1 cellular context compared by ENCODE assay signal in the genomic region with DNA sequence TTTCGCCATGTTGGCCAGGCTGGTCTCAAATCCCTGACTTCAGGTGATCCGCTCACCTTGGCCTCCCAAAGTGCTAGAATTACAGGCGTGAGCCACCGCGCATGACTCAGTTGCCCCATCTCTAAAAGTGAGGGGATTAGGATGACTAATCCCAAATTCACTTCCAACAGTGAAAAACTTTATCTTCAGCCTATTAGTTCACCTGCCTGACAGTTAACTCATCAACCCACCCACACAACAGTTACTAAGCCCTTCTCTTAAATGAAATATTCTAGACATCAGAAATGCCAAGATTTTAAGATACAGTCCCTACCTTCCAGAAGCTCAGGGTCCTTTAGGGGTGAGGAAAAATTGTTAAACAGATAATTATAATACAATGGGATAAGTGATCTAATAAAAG.
TF ChIP-seq lines count a peak whose summit lies in the region.

No MANE protein-coding gene starts in this region.

TF ChIP-seq in GM23338, 12 proteins besides CTCF, POLR2A, EP300 and RAD21:
- no peak for TF ChIP-seq NANOG (IDR thresholded peaks at IDR 0.05; ENCODE audit: borderline replicate concordance)
- TF ChIP-seq CREB1 (CRISPR knock-in tag; IDR thresholded peaks at IDR 0.05; ENCODE audit: low read depth) = no peak
- TF ChIP-seq STAT1 (IDR thresholded peaks at IDR 0.05; ENCODE audit: unreplicated experiment) = no peak
- TF ChIP-seq JUNB (IDR thresholded peaks at IDR 0.05; ENCODE audit: unreplicated experiment) = no peak
- no peak for TF ChIP-seq EZH2 (IDR thresholded peaks at IDR 0.05; ENCODE audit: low read depth, unreplicated experiment)
- no peak for TF ChIP-seq POLR2AphosphoS5 (IDR thresholded peaks at IDR 0.05; ENCODE audit: low read depth)
- TF ChIP-seq, protein P1, sequence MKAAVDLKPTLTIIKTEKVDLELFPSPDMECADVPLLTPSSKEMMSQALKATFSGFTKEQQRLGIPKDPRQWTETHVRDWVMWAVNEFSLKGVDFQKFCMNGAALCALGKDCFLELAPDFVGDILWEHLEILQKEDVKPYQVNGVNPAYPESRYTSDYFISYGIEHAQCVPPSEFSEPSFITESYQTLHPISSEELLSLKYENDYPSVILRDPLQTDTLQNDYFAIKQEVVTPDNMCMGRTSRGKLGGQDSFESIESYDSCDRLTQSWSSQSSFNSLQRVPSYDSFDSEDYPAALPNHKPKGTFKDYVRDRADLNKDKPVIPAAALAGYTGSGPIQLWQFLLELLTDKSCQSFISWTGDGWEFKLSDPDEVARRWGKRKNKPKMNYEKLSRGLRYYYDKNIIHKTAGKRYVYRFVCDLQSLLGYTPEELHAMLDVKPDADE (IDR thresholded peaks at IDR 0.05) = no peak
- no peak for TF ChIP-seq ZNF114 (CRISPR knock-in tag; IDR thresholded peaks at IDR 0.05)
- TF ChIP-seq, protein P2, sequence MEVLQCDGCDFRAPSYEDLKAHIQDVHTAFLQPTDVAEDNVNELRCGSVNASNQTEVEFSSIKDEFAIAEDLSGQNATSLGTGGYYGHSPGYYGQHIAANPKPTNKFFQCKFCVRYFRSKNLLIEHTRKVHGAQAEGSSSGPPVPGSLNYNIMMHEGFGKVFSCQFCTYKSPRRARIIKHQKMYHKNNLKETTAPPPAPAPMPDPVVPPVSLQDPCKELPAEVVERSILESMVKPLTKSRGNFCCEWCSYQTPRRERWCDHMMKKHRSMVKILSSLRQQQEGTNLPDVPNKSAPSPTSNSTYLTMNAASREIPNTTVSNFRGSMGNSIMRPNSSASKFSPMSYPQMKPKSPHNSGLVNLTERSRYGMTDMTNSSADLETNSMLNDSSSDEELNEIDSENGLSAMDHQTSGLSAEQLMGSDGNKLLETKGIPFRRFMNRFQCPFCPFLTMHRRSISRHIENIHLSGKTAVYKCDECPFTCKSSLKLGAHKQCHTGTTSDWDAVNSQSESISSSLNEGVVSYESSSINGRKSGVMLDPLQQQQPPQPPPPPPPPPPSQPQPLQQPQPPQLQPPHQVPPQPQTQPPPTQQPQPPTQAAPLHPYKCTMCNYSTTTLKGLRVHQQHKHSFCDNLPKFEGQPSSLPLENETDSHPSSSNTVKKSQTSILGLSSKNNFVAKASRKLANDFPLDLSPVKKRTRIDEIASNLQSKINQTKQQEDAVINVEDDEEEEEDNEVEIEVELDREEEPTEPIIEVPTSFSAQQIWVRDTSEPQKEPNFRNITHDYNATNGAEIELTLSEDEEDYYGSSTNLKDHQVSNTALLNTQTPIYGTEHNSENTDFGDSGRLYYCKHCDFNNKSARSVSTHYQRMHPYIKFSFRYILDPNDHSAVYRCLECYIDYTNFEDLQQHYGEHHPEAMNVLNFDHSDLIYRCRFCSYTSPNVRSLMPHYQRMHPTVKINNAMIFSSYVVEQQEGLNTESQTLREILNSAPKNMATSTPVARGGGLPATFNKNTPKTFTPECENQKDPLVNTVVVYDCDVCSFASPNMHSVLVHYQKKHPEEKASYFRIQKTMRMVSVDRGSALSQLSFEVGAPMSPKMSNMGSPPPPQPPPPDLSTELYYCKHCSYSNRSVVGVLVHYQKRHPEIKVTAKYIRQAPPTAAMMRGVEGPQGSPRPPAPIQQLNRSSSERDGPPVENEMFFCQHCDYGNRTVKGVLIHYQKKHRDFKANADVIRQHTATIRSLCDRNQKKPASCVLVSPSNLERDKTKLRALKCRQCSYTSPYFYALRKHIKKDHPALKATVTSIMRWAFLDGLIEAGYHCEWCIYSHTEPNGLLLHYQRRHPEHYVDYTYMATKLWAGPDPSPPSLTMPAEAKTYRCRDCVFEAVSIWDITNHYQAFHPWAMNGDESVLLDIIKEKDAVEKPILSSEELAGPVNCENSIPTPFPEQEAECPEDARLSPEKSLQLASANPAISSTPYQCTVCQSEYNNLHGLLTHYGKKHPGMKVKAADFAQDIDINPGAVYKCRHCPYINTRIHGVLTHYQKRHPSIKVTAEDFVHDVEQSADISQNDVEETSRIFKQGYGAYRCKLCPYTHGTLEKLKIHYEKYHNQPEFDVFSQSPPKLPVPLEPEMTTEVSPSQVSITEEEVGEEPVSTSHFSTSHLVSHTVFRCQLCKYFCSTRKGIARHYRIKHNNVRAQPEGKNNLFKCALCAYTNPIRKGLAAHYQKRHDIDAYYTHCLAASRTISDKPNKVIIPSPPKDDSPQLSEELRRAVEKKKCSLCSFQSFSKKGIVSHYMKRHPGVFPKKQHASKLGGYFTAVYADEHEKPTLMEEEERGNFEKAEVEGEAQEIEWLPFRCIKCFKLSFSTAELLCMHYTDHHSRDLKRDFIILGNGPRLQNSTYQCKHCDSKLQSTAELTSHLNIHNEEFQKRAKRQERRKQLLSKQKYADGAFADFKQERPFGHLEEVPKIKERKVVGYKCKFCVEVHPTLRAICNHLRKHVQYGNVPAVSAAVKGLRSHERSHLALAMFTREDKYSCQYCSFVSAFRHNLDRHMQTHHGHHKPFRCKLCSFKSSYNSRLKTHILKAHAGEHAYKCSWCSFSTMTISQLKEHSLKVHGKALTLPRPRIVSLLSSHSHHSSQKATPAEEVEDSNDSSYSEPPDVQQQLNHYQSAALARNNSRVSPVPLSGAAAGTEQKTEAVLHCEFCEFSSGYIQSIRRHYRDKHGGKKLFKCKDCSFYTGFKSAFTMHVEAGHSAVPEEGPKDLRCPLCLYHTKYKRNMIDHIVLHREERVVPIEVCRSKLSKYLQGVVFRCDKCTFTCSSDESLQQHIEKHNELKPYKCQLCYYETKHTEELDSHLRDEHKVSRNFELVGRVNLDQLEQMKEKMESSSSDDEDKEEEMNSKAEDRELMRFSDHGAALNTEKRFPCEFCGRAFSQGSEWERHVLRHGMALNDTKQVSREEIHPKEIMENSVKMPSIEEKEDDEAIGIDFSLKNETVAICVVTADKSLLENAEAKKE (CRISPR knock-in tag; IDR thresholded peaks at IDR 0.05) = no peak
- TF ChIP-seq, protein P3, sequence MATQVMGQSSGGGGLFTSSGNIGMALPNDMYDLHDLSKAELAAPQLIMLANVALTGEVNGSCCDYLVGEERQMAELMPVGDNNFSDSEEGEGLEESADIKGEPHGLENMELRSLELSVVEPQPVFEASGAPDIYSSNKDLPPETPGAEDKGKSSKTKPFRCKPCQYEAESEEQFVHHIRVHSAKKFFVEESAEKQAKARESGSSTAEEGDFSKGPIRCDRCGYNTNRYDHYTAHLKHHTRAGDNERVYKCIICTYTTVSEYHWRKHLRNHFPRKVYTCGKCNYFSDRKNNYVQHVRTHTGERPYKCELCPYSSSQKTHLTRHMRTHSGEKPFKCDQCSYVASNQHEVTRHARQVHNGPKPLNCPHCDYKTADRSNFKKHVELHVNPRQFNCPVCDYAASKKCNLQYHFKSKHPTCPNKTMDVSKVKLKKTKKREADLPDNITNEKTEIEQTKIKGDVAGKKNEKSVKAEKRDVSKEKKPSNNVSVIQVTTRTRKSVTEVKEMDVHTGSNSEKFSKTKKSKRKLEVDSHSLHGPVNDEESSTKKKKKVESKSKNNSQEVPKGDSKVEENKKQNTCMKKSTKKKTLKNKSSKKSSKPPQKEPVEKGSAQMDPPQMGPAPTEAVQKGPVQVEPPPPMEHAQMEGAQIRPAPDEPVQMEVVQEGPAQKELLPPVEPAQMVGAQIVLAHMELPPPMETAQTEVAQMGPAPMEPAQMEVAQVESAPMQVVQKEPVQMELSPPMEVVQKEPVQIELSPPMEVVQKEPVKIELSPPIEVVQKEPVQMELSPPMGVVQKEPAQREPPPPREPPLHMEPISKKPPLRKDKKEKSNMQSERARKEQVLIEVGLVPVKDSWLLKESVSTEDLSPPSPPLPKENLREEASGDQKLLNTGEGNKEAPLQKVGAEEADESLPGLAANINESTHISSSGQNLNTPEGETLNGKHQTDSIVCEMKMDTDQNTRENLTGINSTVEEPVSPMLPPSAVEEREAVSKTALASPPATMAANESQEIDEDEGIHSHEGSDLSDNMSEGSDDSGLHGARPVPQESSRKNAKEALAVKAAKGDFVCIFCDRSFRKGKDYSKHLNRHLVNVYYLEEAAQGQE (IDR thresholded peaks at IDR 0.05; ENCODE audit: unreplicated experiment) = no peak
- no peak for TF ChIP-seq EZH2phosphoT487 (IDR thresholded peaks at IDR 0.05; ENCODE audit: unreplicated experiment)
- no peak for TF ChIP-seq ZNF331 (CRISPR knock-in tag; IDR thresholded peaks at IDR 0.05; ENCODE audit: low read depth)
